ENCODE assay signal across 8 cellular contexts in genomic region chr2:216108310-216108966, GRCh38. TPM values are rescaled to one million over a fixed set of nuclear protein-coding genes. Genes with fewer than 3 reads are reported as not detected.
DNase-seq lines count a peak whose midpoint lies in the region; ATAC-seq, FAIRE-seq and TF ChIP-seq lines count a peak whose summit lies in the region.

No MANE protein-coding gene starts in this region.

- ATAC-seq in heart left ventricle (peak in 1 of 4 donors; percentile 1), left ventricle myocardium superior (no peak), GM21619 (IDR thresholded peaks at IDR 0.05; ENCODE audit: unreplicated experiment) (no peak)

- TF ChIP-seq CTCF in heart left ventricle (IDR thresholded peaks at IDR 0.05) = no peak
- TF ChIP-seq CTCF in liver (IDR thresholded peaks at IDR 0.05; ENCODE audit: low read depth, low read length, missing input control) = no peak
- TF ChIP-seq CTCF in uterus (IDR thresholded peaks at IDR 0.05) = no peak

- H3K9me3 ChIP-seq in heart left ventricle (no peaks in the 10 kb centered on the region), adipocyte (ENCODE audit: control insufficient read depth, low read length) (no peaks in the 10 kb centered on the region), liver (ENCODE audit: control insufficient read depth in 4 of 4, low read length in 3 of 4) (no peaks in the 10 kb centered on the region), uterus (no peaks in the 10 kb centered on the region)

- DNase-seq in heart left ventricle (no peak), left ventricle myocardium superior (no peak), adipocyte (ENCODE audit: low read depth) (no peak), uterus (no peak), RCC 7860 (ENCODE audit: low spot score) (no peak), SKM-1 (lab: John Stamatoyannopoulos, UW; ENCODE audit: unreplicated experiment) (no peak)

- H3K4me1 ChIP-seq in heart left ventricle (peaks cover 0 to 39% (median 27%) of the 10 kb centered on the region in 12 donors), adipocyte (ENCODE audit: control insufficient read depth, insufficient read depth, low read length) (peaks cover 27% of the 10 kb centered on the region), liver (ENCODE audit: control insufficient read depth in 4 of 4, insufficient read depth in 4 of 4, low read length in 3 of 4) (peaks cover 4 to 31% (median 20%) of the 10 kb centered on the region in 4 donors), uterus (peaks cover 6 to 11% of the 10 kb centered on the region in 2 donors)

- intact Hi-C loops in heart left ventricle (cut with DNase I) = no loop called here
- intact Hi-C loops in left ventricle myocardium superior (cut with micrococcal nuclease) = no loop called here
- intact Hi-C loops in uterus (cut with DNase I; ENCODE audit: low total_unique reads) = no loop called here

- H3K27ac ChIP-seq in heart left ventricle (peak overlapping the region in 11 of 12 donors; percentile 16 to 96 (median 90)), liver (ENCODE audit: low read depth in 1 of 2, low read length in 2 of 2) (peak overlapping the region in 1 of 2 donors; percentile 55), uterus (peak overlapping the region; percentile 78 to 79)

- H3K4me3 ChIP-seq in heart left ventricle (peak overlapping the region in 11 of 12 donors; percentile 64 to 98 (median 89)), adipocyte (ENCODE audit: low read length) (peak overlapping the region; percentile 99), liver (ENCODE audit: low read depth in 1 of 3, low read length in 3 of 3) (peak overlapping the region; percentile 15 to 65 (median 20)), uterus (peak overlapping the region; percentile 84 to 98)

- TF ChIP-seq POLR2A in heart left ventricle (IDR thresholded peaks at IDR 0.05) = no peak
- TF ChIP-seq POLR2A in uterus (IDR thresholded peaks at IDR 0.05) = no peak

- FAIRE-seq in RCC 7860 (lab: Jason Lieb, UNC) = no peak

- no peak for TF ChIP-seq RAD21 in liver (IDR thresholded peaks at IDR 0.05)

- no peaks in the 10 kb centered on the region for H3K27me3 ChIP-seq in heart left ventricle
- H3K27me3 ChIP-seq in adipocyte (replicated peaks; ENCODE audit: control insufficient read depth, insufficient read depth, low read length) = no peaks in the 10 kb centered on the region
- no peaks in the 10 kb centered on the region for H3K27me3 ChIP-seq in liver (ENCODE audit: control insufficient read depth in 4 of 4, insufficient read depth in 4 of 4, low read length in 3 of 4)
- no peaks in the 10 kb centered on the region for H3K27me3 ChIP-seq in uterus

- H3K9ac ChIP-seq in adipocyte (ENCODE audit: low read length) (peak overlapping the region; percentile 99), liver (ENCODE audit: low read depth in 1 of 2, low read length in 2 of 2) (peak overlapping the region; percentile 20 to 87)

- WGBS in heart left ventricle, 4 donors = 43 to 50% (median 46%) methylated on average over 6 of the region's 6 CpGs
- WGBS in liver = 57% methylated on average over 6 of the region's 6 CpGs

- H3K36me3 ChIP-seq in heart left ventricle (peaks cover 0 to 32% (median 27%) of the 10 kb centered on the region in 9 donors), adipocyte (ENCODE audit: control insufficient read depth, insufficient read depth, low read length, severe bottlenecking) (peaks cover 30% of the 10 kb centered on the region), liver (ENCODE audit: control insufficient read depth in 4 of 4, insufficient read depth in 3 of 4, low read depth in 1 of 4, low read length in 3 of 4) (peaks cover 0 to 15% (median 6%) of the 10 kb centered on the region in 4 donors), uterus (no peaks in the 10 kb centered on the region)

TF ChIP-seq in liver, 16 proteins besides CTCF, POLR2A, EP300 and RAD21:
- TF ChIP-seq, protein P1, sequence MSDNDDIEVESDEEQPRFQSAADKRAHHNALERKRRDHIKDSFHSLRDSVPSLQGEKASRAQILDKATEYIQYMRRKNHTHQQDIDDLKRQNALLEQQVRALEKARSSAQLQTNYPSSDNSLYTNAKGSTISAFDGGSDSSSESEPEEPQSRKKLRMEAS (IDR thresholded peaks at IDR 0.05) = no peak
- TF ChIP-seq, protein P2, sequence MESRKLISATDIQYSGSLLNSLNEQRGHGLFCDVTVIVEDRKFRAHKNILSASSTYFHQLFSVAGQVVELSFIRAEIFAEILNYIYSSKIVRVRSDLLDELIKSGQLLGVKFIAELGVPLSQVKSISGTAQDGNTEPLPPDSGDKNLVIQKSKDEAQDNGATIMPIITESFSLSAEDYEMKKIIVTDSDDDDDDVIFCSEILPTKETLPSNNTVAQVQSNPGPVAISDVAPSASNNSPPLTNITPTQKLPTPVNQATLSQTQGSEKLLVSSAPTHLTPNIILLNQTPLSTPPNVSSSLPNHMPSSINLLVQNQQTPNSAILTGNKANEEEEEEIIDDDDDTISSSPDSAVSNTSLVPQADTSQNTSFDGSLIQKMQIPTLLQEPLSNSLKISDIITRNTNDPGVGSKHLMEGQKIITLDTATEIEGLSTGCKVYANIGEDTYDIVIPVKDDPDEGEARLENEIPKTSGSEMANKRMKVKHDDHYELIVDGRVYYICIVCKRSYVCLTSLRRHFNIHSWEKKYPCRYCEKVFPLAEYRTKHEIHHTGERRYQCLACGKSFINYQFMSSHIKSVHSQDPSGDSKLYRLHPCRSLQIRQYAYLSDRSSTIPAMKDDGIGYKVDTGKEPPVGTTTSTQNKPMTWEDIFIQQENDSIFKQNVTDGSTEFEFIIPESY (IDR thresholded peaks at IDR 0.05) = no peak
- TF ChIP-seq REST (IDR thresholded peaks at IDR 0.05) = no peak
- no peak for TF ChIP-seq RXRA (IDR thresholded peaks at IDR 0.05)
- no peak for TF ChIP-seq FOXA2 (IDR thresholded peaks at IDR 0.05)

RNA-seq across cellular contexts. Expression of gene XRCC5, which starts 0.7 kb away (rescaled TPM):
- total RNA-seq in heart left ventricle (100 to 1,000 TPM in 8 of 9 donors, 10 to 100 TPM in 1; 82.1 to 197 (median 126) TPM), left ventricle myocardium superior (129 TPM), liver (100 to 1,000 TPM; 104 to 140 TPM), uterus (100 to 1,000 TPM in 3 of 4 donors, 10 to 100 TPM in 1; 61.2 to 320 (median 168) TPM)
- polyA plus RNA-seq in heart left ventricle (100 to 1,000 TPM in 1 of 2 donors, 10 to 100 TPM in 1; 40.0 to 127 TPM), liver (10 to 100 TPM; 63.7 to 65.4 TPM)

RNA-seq across cellular contexts. Expression of gene TMEM169, which starts 26.7 kb away (rescaled TPM):
- total RNA-seq in heart left ventricle (1 to 10 TPM in 1 of 9 donors, under 1 TPM in 8; 0.17 to 1.5 (median 0.44) TPM), left ventricle myocardium superior (0.15 TPM), liver (1 to 10 TPM in 1 of 2 donors, under 1 TPM in 1; 0.75 to 1.9 TPM), uterus (1 to 10 TPM in 1 of 4 donors, under 1 TPM in 1, not detected in 2; 0.97 to 1.0 TPM)
- polyA plus RNA-seq in heart left ventricle (under 1 TPM; 0.15 TPM), liver (under 1 TPM; 0.42 to 0.85 TPM)

RNA-seq across cellular contexts. Expression of gene PECR, which starts 26.8 kb away (rescaled TPM):
- total RNA-seq in heart left ventricle = 10 to 100 TPM in 1 of 9 donors, 1 to 10 TPM in 8; 1.5 to 12.2 (median 3.0) TPM
- polyA plus RNA-seq in heart left ventricle = 1 to 10 TPM; 2.4 to 3.2 TPM
- 6.1 TPM for total RNA-seq in left ventricle myocardium superior
- total RNA-seq in liver = 100 to 1,000 TPM in 1 of 2 donors, 10 to 100 TPM in 1; 67.5 to 152 TPM
- polyA plus RNA-seq in liver = 10 to 100 TPM; 31.8 to 63.5 TPM
- total RNA-seq in uterus = 10 to 100 TPM in 3 of 4 donors, 1 to 10 TPM in 1; 1.2 to 25.4 (median 14.9) TPM

Comparison
In these comparisons a context has a peak if more than half of its experiments do, and no peak if none do; other contexts are left out.
1. H3K4me3 ChIP-seq: peak in every context shown above with its lines; median percentile 99 in adipocyte; 91 in uterus; 89 in heart left ventricle; 20 in liver.